Comparison of ENCODE assay signal across 8 cellular contexts in genomic region chr22:38927033-38927789, GRCh38. TPM values are rescaled to one million over a fixed set of nuclear protein-coding genes. Genes with fewer than 3 reads are reported as not detected.
A peak's percentile ranks its signal among the peaks of the same experiment; 100 is the strongest.
DNase-seq lines count a peak whose midpoint lies in the region; ATAC-seq and TF ChIP-seq lines count a peak whose summit lies in the region.

No MANE protein-coding gene starts in this region.

- H3K27ac ChIP-seq in subcutaneous abdominal adipose tissue (ENCODE audit: low read depth, low read length), result no peak overlapping the region

- peaks cover 0 to 4% (median 0%) of the 10 kb centered on the region in 5 donors for H3K27me3 ChIP-seq in subcutaneous abdominal adipose tissue (ENCODE audit: control insufficient read depth in 5 of 5, insufficient read depth in 4 of 5, low read length in 5 of 5)

- no peaks in the 10 kb centered on the region for H3K9me3 ChIP-seq in subcutaneous abdominal adipose tissue (ENCODE audit: control insufficient read depth in 5 of 5, low read length in 5 of 5)

- POLR2A ChIA-PET in naive thymus-derived CD8-positive, alpha-beta T cell (lab: Charles Lee), result no interaction called here

- H3K36me3 ChIP-seq in subcutaneous abdominal adipose tissue (ENCODE audit: control insufficient read depth in 5 of 5, insufficient read depth in 5 of 5, low read length in 5 of 5), result no peaks in the 10 kb centered on the region

- peaks cover 0 to 2% (median 0%) of the 10 kb centered on the region in 9 donors for H3K9me3 Mint-ChIP-seq in naive thymus-derived CD8-positive, alpha-beta T cell

- peaks cover 2 to 21% (median 18%) of the 10 kb centered on the region in 5 donors for H3K4me1 ChIP-seq in subcutaneous abdominal adipose tissue (ENCODE audit: control insufficient read depth in 5 of 5, insufficient read depth in 5 of 5, low read length in 5 of 5)

- peak; percentile 63 for TF ChIP-seq CTCF in fibroblast of the aortic adventitia (IDR thresholded peaks at IDR 0.05; ENCODE audit: insufficient read depth, low read length)

- peak; percentile 71 to 83 for ATAC-seq in naive thymus-derived CD8-positive, alpha-beta T cell
- no peak for ATAC-seq in GM21717 (IDR thresholded peaks at IDR 0.05; ENCODE audit: unreplicated experiment)

- no peak overlapping the region for H3K27ac Mint-ChIP-seq in naive thymus-derived CD8-positive, alpha-beta T cell

- H3K4me1 Mint-ChIP-seq in naive thymus-derived CD8-positive, alpha-beta T cell, result peaks cover 2 to 6% (median 5%) of the 10 kb centered on the region in 4 donors

- peak overlapping the region; percentile 31 for H3K4me3 ChIP-seq in fibroblast of the aortic adventitia (ENCODE audit: low read depth, low read length)
- H3K4me3 ChIP-seq in subcutaneous abdominal adipose tissue (ENCODE audit: low read depth in 1 of 5, low read length in 5 of 5), result peak overlapping the region; percentile 36 to 68 (median 43)

- peaks cover 13 to 48% (median 27%) of the 10 kb centered on the region in 5 donors for H3K27me3 Mint-ChIP-seq in naive thymus-derived CD8-positive, alpha-beta T cell

- no peaks in the 10 kb centered on the region for H3K36me3 Mint-ChIP-seq in naive thymus-derived CD8-positive, alpha-beta T cell

- DNase-seq in GM03348 (ENCODE audit: low spot score) (peak; percentile 66), NCI-H526 (lab: John Stamatoyannopoulos, UW) (peak; percentile 31 to 86), fibroblast of the aortic adventitia (ENCODE audit: low read depth) (peak; percentile 29), GDM1 (lab: John Stamatoyannopoulos, UW) (no peak)
- DNase-seq in activated T-helper 1 cell treated with anti-CD3 and anti-CD28 coated beads, Interleukin-2, amount 50 U/mL, for 16 hours (ENCODE audit: low read depth in 1 of 2, low spot score in 1 of 2), result peak; percentile 11 to 22
- peak in 6 of 10 donors; percentile 12 to 24 (median 22) for DNase-seq in naive thymus-derived CD8-positive, alpha-beta T cell

- peak overlapping the region in 9 of 10 donors; percentile 16 to 73 (median 62) for H3K4me3 Mint-ChIP-seq in naive thymus-derived CD8-positive, alpha-beta T cell

- H3K9ac ChIP-seq in subcutaneous abdominal adipose tissue (ENCODE audit: low read length in 5 of 5), result no peak overlapping the region

RNA-seq across cellular contexts. Expression of gene APOBEC3A, which starts 30.2 kb away (rescaled TPM):
- total RNA-seq in fibroblast of the aortic adventitia (ENCODE audit: low replicate concordance), result not detected in 2 replicates
- not detected for total RNA-seq in naive thymus-derived CD8-positive, alpha-beta T cell
- polyA plus RNA-seq in naive thymus-derived CD8-positive, alpha-beta T cell, result not detected

RNA-seq across cellular contexts. Expression of gene APOBEC3B, which starts 54.9 kb away (rescaled TPM):
- total RNA-seq in fibroblast of the aortic adventitia (ENCODE audit: low replicate concordance), result 0.90 and 6.8 TPM in 2 replicates
- under 1 TPM in 1 of 2 experiments, not detected in 1; 0.47 TPM for total RNA-seq in naive thymus-derived CD8-positive, alpha-beta T cell
- under 1 TPM in 1 of 3 donors, not detected in 2; 0.14 TPM for polyA plus RNA-seq in naive thymus-derived CD8-positive, alpha-beta T cell

RNA-seq across cellular contexts. Expression of gene CBX6, which starts 55.2 kb away (rescaled TPM):
- total RNA-seq in fibroblast of the aortic adventitia (ENCODE audit: low replicate concordance), result 50.7 and 87.7 TPM in 2 replicates
- total RNA-seq in naive thymus-derived CD8-positive, alpha-beta T cell, result 10 to 100 TPM; 66.7 TPM
- polyA plus RNA-seq in naive thymus-derived CD8-positive, alpha-beta T cell, result 1 to 10 TPM; 5.8 to 6.5 (median 6.4) TPM
